16 cellular contexts compared by ENCODE assay signal in genomic region chr22:40331706-40332105, GRCh38. TPM values are rescaled to one million over a fixed set of nuclear protein-coding genes. Genes with fewer than 3 reads are reported as not detected.
DNase-seq lines count a peak whose midpoint lies in the region; ATAC-seq, FAIRE-seq and TF ChIP-seq lines count a peak whose summit lies in the region.
"Had no signal": no experiment of that assay in that cellular context is flagged by ENCODE, and none has a peak within 500 bp of the region (broad histone marks: within the 10 kb centered on the region; RNA-seq: fewer than 3 reads in every experiment).

No MANE protein-coding gene starts in this region.

- H3K4me3 Mint-ChIP-seq in CD8-positive, alpha-beta T cell: peak overlapping the region; percentile 52
- H3K4me3 Mint-ChIP-seq in astrocyte (ENCODE audit: unreplicated experiment) (no peak overlapping the region), nephron progenitor cell (no peak overlapping the region)

- no peak for TF ChIP-seq POLR2A in IMR-90 (IDR thresholded peaks at IDR 0.05; ENCODE audit: low read depth, low read length)
- TF ChIP-seq POLR2A in GM12892 (IDR thresholded peaks at IDR 0.05; ENCODE audit: low read depth, low read length): no peak

- H3K27ac ChIP-seq in CD8-positive, alpha-beta T cell (ENCODE audit: low read depth, low read length): peak overlapping the region; percentile 6
- H3K27ac ChIP-seq in IMR-90 (ENCODE audit: insufficient read depth, low read length) (no peak overlapping the region), astrocyte (ENCODE audit: low read depth, low read length) (no peak overlapping the region)
- H3K27ac ChIP-seq: colonic mucosa, epithelial cell of prostate, thoracic aorta had no signal

- no peak overlapping the region for H2BK5ac ChIP-seq in IMR-90 (ENCODE audit: low read depth, low read length, poor library complexity, severe bottlenecking)

- peaks cover 97% of the 10 kb centered on the region for H3K4me1 ChIP-seq in CD8-positive, alpha-beta T cell (ENCODE audit: insufficient read depth, low read length)
- H3K4me1 ChIP-seq in IMR-90 (ENCODE audit: control insufficient read depth, insufficient read depth, low read length) (peaks cover 10% of the 10 kb centered on the region), astrocyte (ENCODE audit: insufficient read depth, low read length) (peaks cover 20% of the 10 kb centered on the region)
- H3K4me1 ChIP-seq: colonic mucosa had no signal

- H2AK5ac ChIP-seq in IMR-90 (ENCODE audit: low read depth, low read length): peak overlapping the region; percentile 49; the same call in 1 of the 2 replicates

- H3K4ac ChIP-seq in IMR-90 (ENCODE audit: low read depth, low read length): peak overlapping the region; percentile 52

- no TSS peak for BruUV-seq in IMR-90 (replicated peaks; lab: Mats Ljungman, UMichigan)

- H2AFZ ChIP-seq in IMR-90 (replicated peaks; ENCODE audit: low read length, poor library complexity): no peak overlapping the region
- no peak overlapping the region for H2AFZ ChIP-seq in astrocyte (ENCODE audit: low read depth, low read length)

- no peaks in the 10 kb centered on the region for H3K27me3 ChIP-seq in CD8-positive, alpha-beta T cell (ENCODE audit: insufficient read depth, low read length)
- no peaks in the 10 kb centered on the region for H3K27me3 ChIP-seq in IMR-90 (ENCODE audit: control insufficient read depth, insufficient read depth, low read length)
- no peaks in the 10 kb centered on the region for H3K27me3 ChIP-seq in astrocyte (ENCODE audit: insufficient read depth, low read length)
- H3K27me3 ChIP-seq: colonic mucosa, MG63, sigmoid colon had no signal

- no peak overlapping the region for H2BK20ac ChIP-seq in IMR-90 (ENCODE audit: low read depth, low read length)

- no peak overlapping the region for H3K4me2 ChIP-seq in IMR-90 (ENCODE audit: low read depth, low read length)
- H3K4me2 ChIP-seq in astrocyte (ENCODE audit: low read length): peak overlapping the region; percentile 54

- WGBS in IMR-90 (ENCODE audit: extremely low coverage in 2 of 2, insufficient read length in 1 of 2), 2 experiments: 68% methylated on average over 3 of the region's 4 CpGs; no CpG with 5 or more reads in 1 of the 2 experiments

- no peak for DNase-seq in CD8-positive, alpha-beta T cell
- DNase-seq in IMR-90 (no peak), astrocyte (ENCODE audit: low read depth) (no peak), nephron progenitor cell (no peak), GM12892 (ENCODE audit: insufficient read length) (no peak), NCI-H446 (lab: John Stamatoyannopoulos, UW) (no peak)
- DNase-seq in activated effector memory CD4-positive, alpha-beta T cell treated with Interleukin-2 at 50 U/mL for 16 hours: no peak
- DNase-seq: colonic mucosa, MG63, midbrain, NCI-H1930, NCI-H524, SHP77 treated with DMSO at 0.1 percent for 48 hours, sigmoid colon had no signal

- H4K20me1 ChIP-seq in IMR-90 (ENCODE audit: insufficient read depth, low read length): no peaks in the 10 kb centered on the region
- peaks cover 7% of the 10 kb centered on the region for H4K20me1 ChIP-seq in astrocyte (ENCODE audit: insufficient read depth, low read length)

- H3K36me3 ChIP-seq in CD8-positive, alpha-beta T cell (ENCODE audit: insufficient read depth, low read length): no peaks in the 10 kb centered on the region
- H3K36me3 ChIP-seq in IMR-90 (ENCODE audit: control insufficient read depth, insufficient read depth, low read length) (peaks cover 5% of the 10 kb centered on the region; the same call in 1 of the 2 replicates), astrocyte (ENCODE audit: insufficient read depth, low read length) (peaks cover 3% of the 10 kb centered on the region)
- H3K36me3 ChIP-seq: colonic mucosa, MG63 had no signal

- no peaks in the 10 kb centered on the region for H3K9me3 Mint-ChIP-seq in CD8-positive, alpha-beta T cell
- H3K9me3 Mint-ChIP-seq in astrocyte (ENCODE audit: unreplicated experiment) (no peaks in the 10 kb centered on the region), nephron progenitor cell (no peaks in the 10 kb centered on the region)

- H3K79me1 ChIP-seq in IMR-90 (ENCODE audit: low read depth in 1 of 2, low read length in 2 of 2): peaks cover 0 to 16% of the 10 kb centered on the region in 2 experiments; a peak in 1 of 4 replicates

- no peaks in the 10 kb centered on the region for H3K27me3 Mint-ChIP-seq in CD8-positive, alpha-beta T cell (ENCODE audit: low read depth)
- H3K27me3 Mint-ChIP-seq in astrocyte (ENCODE audit: low read depth, unreplicated experiment): no peaks in the 10 kb centered on the region
- no peaks in the 10 kb centered on the region for H3K27me3 Mint-ChIP-seq in nephron progenitor cell (ENCODE audit: low read depth, poor library complexity)

- no peak overlapping the region for H2BK120ac ChIP-seq in IMR-90 (ENCODE audit: low read depth, low read length)

- H3K9me1 ChIP-seq in IMR-90 (ENCODE audit: insufficient read depth, low read length): peaks cover 12% of the 10 kb centered on the region

- peaks cover 97% of the 10 kb centered on the region for H3K4me1 Mint-ChIP-seq in CD8-positive, alpha-beta T cell (ENCODE audit: low read depth)
- H3K4me1 Mint-ChIP-seq in astrocyte (ENCODE audit: low read depth, unreplicated experiment) (peaks cover 18% of the 10 kb centered on the region), nephron progenitor cell (peaks cover 70% of the 10 kb centered on the region)

- no peak for TF ChIP-seq RAD21 in IMR-90 (IDR thresholded peaks at IDR 0.05; ENCODE audit: low read length)

- no peak overlapping the region for H3K14ac ChIP-seq in IMR-90 (replicated peaks; ENCODE audit: low read depth, low read length)

- no peaks in the 10 kb centered on the region for H3K79me2 ChIP-seq in astrocyte (ENCODE audit: insufficient read depth, low read length)

- H4K91ac ChIP-seq in IMR-90 (ENCODE audit: insufficient read depth, low read depth, low read length): no peak overlapping the region

- dilution Hi-C loops in IMR-90 (cut with HindIII; ENCODE audit: low sequenced_read_pairs, unreplicated experiment): no loop called here

- in situ Hi-C loops in IMR-90 (cut with MboI; ENCODE audit: low sequenced_read_pairs): no loop called here

- H3K36me3 Mint-ChIP-seq in CD8-positive, alpha-beta T cell: peaks cover 33% of the 10 kb centered on the region
- H3K36me3 Mint-ChIP-seq in astrocyte (ENCODE audit: low read depth, unreplicated experiment) (peaks cover 12% of the 10 kb centered on the region), nephron progenitor cell (ENCODE audit: low read depth) (peaks cover 31% of the 10 kb centered on the region)

- H3K18ac ChIP-seq in IMR-90 (ENCODE audit: low read depth, low read length): no peak overlapping the region

- H3K4me3 ChIP-seq in CD8-positive, alpha-beta T cell (ENCODE audit: low read depth, low read length): no peak overlapping the region
- H3K4me3 ChIP-seq in IMR-90 (ENCODE audit: insufficient read depth, low read depth, low read length): no peak overlapping the region
- H3K4me3 ChIP-seq in astrocyte (ENCODE audit: insufficient read depth, low read depth, low read length): no peak overlapping the region
- H3K4me3 ChIP-seq: colonic mucosa, MG63, sigmoid colon, thoracic aorta had no signal

- TF ChIP-seq CTCF in CD8-positive, alpha-beta T cell (IDR thresholded peaks at IDR 0.05): no peak
- no peak for TF ChIP-seq CTCF in IMR-90 (conservative IDR thresholded peaks at IDR 0.05; ENCODE audit: low read depth, low read length)
- TF ChIP-seq CTCF in astrocyte (IDR thresholded peaks at IDR 0.05; ENCODE audit: insufficient read depth, low read depth, low read length): no peak
- no peak for TF ChIP-seq CTCF in nephron progenitor cell (IDR thresholded peaks at IDR 0.05)

- peak overlapping the region; percentile 92 for H3K27ac Mint-ChIP-seq in CD8-positive, alpha-beta T cell
- H3K27ac Mint-ChIP-seq in astrocyte (ENCODE audit: unreplicated experiment) (no peak overlapping the region), nephron progenitor cell (peak overlapping the region; percentile 76)

- no peak overlapping the region for H4K8ac ChIP-seq in IMR-90 (ENCODE audit: low read depth in 2 of 2, low read length in 2 of 2)

- H3K23ac ChIP-seq in IMR-90 (ENCODE audit: low read depth, low read length): 0 out of 2 replicates have a peak overlapping the region, but pooled peaks have one; percentile 17

- H3K9ac ChIP-seq in IMR-90 (ENCODE audit: low read depth, low read length) (no peak overlapping the region), astrocyte (ENCODE audit: low read length) (no peak overlapping the region)

- H2AK9ac ChIP-seq in IMR-90 (replicated peaks; ENCODE audit: low read depth, low read length, poor library complexity): no peak overlapping the region

- intact Hi-C loops in CD8-positive, alpha-beta T cell (cut with DNase I, micrococcal nuclease): loop anchor here in 1 of 2 experiments (5.0 kb wide), 1 partner anchor 39 kb away; no protein-coding TSS in a partner anchor
- intact Hi-C loops in IMR-90 (cut with micrococcal nuclease): no loop called here

- no peak overlapping the region for H4K5ac ChIP-seq in IMR-90 (ENCODE audit: low read depth, low read length)

- CTCF ChIA-PET in CD8-positive, alpha-beta T cell (lab: Charles Lee): no interaction called here
- CTCF ChIA-PET in IMR-90 (lab: Yijun Ruan, JAX): no interaction called here

- POLR2A ChIA-PET in CD8-positive, alpha-beta T cell (lab: Charles Lee): interaction anchor here (0.6 to 2.3 kb wide), 3 partner anchors 10 to 399 kb away, joined by 5 to 8 read pairs (median 5); no protein-coding TSS in a partner anchor
- POLR2A ChIA-PET in IMR-90 (lab: Charles Lee; ENCODE audit: unreplicated experiment): no interaction called here

- no peak overlapping the region for H2BK15ac ChIP-seq in IMR-90 (ENCODE audit: low read depth, low read length)

- 0 out of 2 replicates have a peak overlapping the region, but pooled peaks have one; percentile 0 for H3K56ac ChIP-seq in IMR-90 (ENCODE audit: extremely low read depth, insufficient read depth, low read length)

- FAIRE-seq in astrocyte (lab: Jason Lieb, UNC): no peak
- FAIRE-seq in GM12892 (lab: Jason Lieb, UNC): no peak

- ATAC-seq in CD8-positive, alpha-beta T cell: no peak
- ATAC-seq in IMR-90 (ENCODE audit: low read depth): no peak

- no peaks in the 10 kb centered on the region for H3K9me3 ChIP-seq in CD8-positive, alpha-beta T cell (ENCODE audit: low read length)
- no peaks in the 10 kb centered on the region for H3K9me3 ChIP-seq in IMR-90 (ENCODE audit: control insufficient read depth, insufficient read depth, low read length)
- H3K9me3 ChIP-seq in astrocyte (ENCODE audit: insufficient read depth, low read depth, low read length): no peaks in the 10 kb centered on the region
- H3K9me3 ChIP-seq: colonic mucosa, MG63, sigmoid colon, thoracic aorta had no signal

RNA-seq across cellular contexts. Expression of gene ADSL, which starts 14.6 kb away (rescaled TPM):
- 10 to 100 TPM; 61.8 to 68.7 TPM for total RNA-seq in CD8-positive, alpha-beta T cell
- total RNA-seq in IMR-90 (2012; rRNA removed) (181 and 229 TPM in 2 replicates), astrocyte (70.1 and 83.4 TPM in 2 replicates)
- polyA plus RNA-seq in IMR-90 (2012; rRNA removed): 89.8 and 93.6 TPM in 2 replicates
- polyA plus RNA-seq in IMR-90 (2012; cell fraction: cytosol; rRNA removed): 54.2 and 95.4 TPM in 2 replicates
- polyA plus RNA-seq in IMR-90 (2012; cell fraction: nucleus; rRNA removed; ENCODE audit: low replicate concordance): 84.2 and 143 TPM in 2 replicates
- 142 TPM for polyA plus RNA-seq in GM12892 (2012; ENCODE audit: missing spikeins)

RNA-seq across cellular contexts. Expression of gene SGSM3, which starts 38.7 kb away (rescaled TPM):
- 10 to 100 TPM; 74.0 to 80.1 TPM for total RNA-seq in CD8-positive, alpha-beta T cell
- total RNA-seq in IMR-90 (2012; rRNA removed) (36.4 and 47.5 TPM in 2 replicates), astrocyte (69.5 and 70.9 TPM in 2 replicates)
- polyA plus RNA-seq in IMR-90 (2012; rRNA removed): 90.1 and 97.4 TPM in 2 replicates
- polyA plus RNA-seq in IMR-90 (2012; cell fraction: cytosol; rRNA removed): 53.3 and 63.2 TPM in 2 replicates
- polyA plus RNA-seq in IMR-90 (2012; cell fraction: nucleus; rRNA removed; ENCODE audit: low replicate concordance): 505 and 1,239 TPM in 2 replicates
- polyA plus RNA-seq in GM12892 (2012; ENCODE audit: missing spikeins): 48.3 TPM
